8 cellular contexts compared by ENCODE assay signal in the genomic region with DNA sequence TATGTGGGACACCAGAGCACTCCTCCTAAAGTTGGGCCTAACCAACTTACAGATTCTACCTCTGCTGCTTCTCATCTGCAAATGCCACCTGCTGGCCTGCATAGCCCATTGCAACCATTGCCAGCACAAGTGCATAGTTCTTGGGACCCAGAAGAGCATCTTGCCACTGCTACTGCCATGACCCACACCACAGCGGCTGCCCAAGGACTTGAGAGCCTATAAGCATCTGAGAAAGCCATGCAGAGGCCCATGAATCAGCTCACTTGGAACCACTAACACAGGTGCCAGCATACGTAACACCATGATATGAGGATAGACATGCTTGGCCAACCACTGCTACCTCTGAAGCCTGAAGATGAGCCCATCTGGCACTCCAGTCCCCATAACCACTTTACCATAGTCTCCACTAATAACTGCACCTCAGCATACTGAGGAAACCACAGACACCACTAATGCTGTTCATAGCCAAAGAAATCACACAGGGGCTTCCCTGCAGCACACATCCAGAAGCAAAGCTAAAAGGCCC.
DNase-seq lines count a peak whose midpoint lies in the region; ATAC-seq and TF ChIP-seq lines count a peak whose summit lies in the region.

No MANE protein-coding gene starts in this region.

- H3K9me2 ChIP-seq in MM.1S (replicated peaks; ENCODE audit: insufficient read depth, low read length): no peaks in the 10 kb centered on the region

- TF ChIP-seq CTCF in MM.1S (IDR thresholded peaks at IDR 0.05; ENCODE audit: low read length) (peak; percentile 53), right lobe of liver (IDR thresholded peaks at IDR 0.05) (peak; percentile 25 to 47 (median 31)), vagina (IDR thresholded peaks at IDR 0.05) (no peak)

- peaks cover 20% of the 10 kb centered on the region for H3K4me1 ChIP-seq in MM.1S (ENCODE audit: low read length)
- H3K4me1 ChIP-seq in right lobe of liver: peaks cover 0 to 4% (median 0%) of the 10 kb centered on the region in 4 donors
- no peaks in the 10 kb centered on the region for H3K4me1 ChIP-seq in vagina

- no peaks in the 10 kb centered on the region for H3K79me2 ChIP-seq in MM.1S (ENCODE audit: low read length)

- H3K36me3 ChIP-seq in MM.1S (replicated peaks; ENCODE audit: insufficient read depth, low read length): no peaks in the 10 kb centered on the region
- no peaks in the 10 kb centered on the region for H3K36me3 ChIP-seq in right lobe of liver
- no peaks in the 10 kb centered on the region for H3K36me3 ChIP-seq in vagina

- H3F3A ChIP-seq in MM.1S (ENCODE audit: insufficient read depth, low read length): peaks cover 11% of the 10 kb centered on the region; the same call in 1 of the 2 replicates

- H3K9ac ChIP-seq in MM.1S (ENCODE audit: low read length): no peak overlapping the region

- peak; percentile 86 for DNase-seq in MM.1S
- no peak for DNase-seq in right lobe of liver
- DNase-seq in vagina (ENCODE audit: extremely low spot score in 2 of 2): no peak
- DNase-seq in NCI-H1105 (lab: John Stamatoyannopoulos, UW): no peak
- no peak for DNase-seq in NCI-H2029 (lab: John Stamatoyannopoulos, UW)
- DNase-seq in pons (ENCODE audit: low spot score): no peak

- no peaks in the 10 kb centered on the region for H3K27me3 ChIP-seq in MM.1S (replicated peaks; ENCODE audit: insufficient read depth, low read length)
- no peaks in the 10 kb centered on the region for H3K27me3 ChIP-seq in right lobe of liver
- no peaks in the 10 kb centered on the region for H3K27me3 ChIP-seq in vagina

- peak; percentile 93 for ATAC-seq in GM18867 (IDR thresholded peaks at IDR 0.05; ENCODE audit: unreplicated experiment)
- ATAC-seq in HG02588 (IDR thresholded peaks at IDR 0.05; ENCODE audit: unreplicated experiment): peak; percentile 89
- ATAC-seq in right lobe of liver: peak in 3 of 4 donors; percentile 47 to 59 (median 58)

- no peak overlapping the region for H3K4me3 ChIP-seq in MM.1S (ENCODE audit: low read length)
- H3K4me3 ChIP-seq in right lobe of liver: no peak overlapping the region
- no peak overlapping the region for H3K4me3 ChIP-seq in vagina

- WGBS in right lobe of liver (ENCODE audit: insufficient coverage, low coverage, low lambda C conversion rate, missing lambda C conversion rate): 80% methylated on average over 1 of the region's 2 CpGs

- no peak overlapping the region for H3K4me2 ChIP-seq in MM.1S (ENCODE audit: low read depth, low read length)

- H2AFZ ChIP-seq in MM.1S (ENCODE audit: low read length): no peak overlapping the region

- H4K20me1 ChIP-seq in MM.1S (ENCODE audit: insufficient read depth, low read length): no peaks in the 10 kb centered on the region

- no peak overlapping the region; the same call in 1 of the 2 replicates for H3K27ac ChIP-seq in MM.1S (ENCODE audit: low read length)
- no peak overlapping the region for H3K27ac ChIP-seq in right lobe of liver
- H3K27ac ChIP-seq in vagina: no peak overlapping the region

- H3K9me3 ChIP-seq in MM.1S (replicated peaks; ENCODE audit: insufficient read depth, low read length): no peaks in the 10 kb centered on the region
- no peaks in the 10 kb centered on the region for H3K9me3 ChIP-seq in right lobe of liver
- no peaks in the 10 kb centered on the region for H3K9me3 ChIP-seq in vagina

- TF ChIP-seq POLR2A in right lobe of liver (IDR thresholded peaks at IDR 0.05) (no peak), vagina (IDR thresholded peaks at IDR 0.05) (no peak)

- intact Hi-C loops in right lobe of liver (cut with DNase I) (no loop called here), vagina (cut with DNase I) (no loop called here)

Comparison
In these comparisons a context has a peak if more than half of its experiments do, and no peak if none do; other contexts are left out.
1. CTCF ChIP-seq: peak in MM.1S (single experiment) and right lobe of liver (4 of 4); none in vagina (0 of 3).
2. Peak in every context shown above with its lines, with median percentiles within 50 percentile points of each other: ATAC-seq.